In the genomic region with DNA sequence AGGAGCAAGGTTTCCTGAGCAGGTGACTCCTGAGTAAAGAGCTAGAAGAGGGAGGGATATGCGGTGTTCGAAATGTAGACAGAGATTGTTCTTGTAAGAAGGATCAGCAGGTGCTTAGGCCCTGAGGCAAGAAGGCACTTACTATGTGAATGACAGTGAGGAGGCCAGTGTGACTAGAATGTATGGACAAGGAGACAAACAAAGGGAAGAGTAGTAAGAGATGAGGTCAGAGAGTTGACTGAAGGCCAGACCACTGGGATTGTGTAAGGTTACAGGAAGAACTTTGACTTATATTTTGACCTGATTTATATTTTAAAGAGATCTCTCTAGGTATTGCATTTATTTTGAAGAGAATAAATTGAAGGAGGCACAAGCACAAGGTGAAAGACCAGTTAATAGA, we compare ENCODE assay signal across 15 cellular contexts.
DNase-seq lines count a peak whose midpoint lies in the region; TF ChIP-seq lines count a peak whose summit lies in the region.
"Had no signal": no experiment of that assay in that cellular context is flagged by ENCODE, and none has a peak within 500 bp of the region (broad histone marks: within the 10 kb centered on the region; RNA-seq: fewer than 3 reads in every experiment).

No MANE protein-coding gene starts in this region.

- H3K4me2 ChIP-seq in neuronal stem cell (ENCODE audit: insufficient read depth, low read length, poor library complexity, severe bottlenecking), result no peak overlapping the region
- H3K4me2 ChIP-seq: BLaER1 treated with 17β-estradiol and CSF1 and Interleukin-3, amounts not matched to agents 10 nM and 100 nM had no signal

- peak overlapping the region; percentile 40 for H3K18ac ChIP-seq in neuronal stem cell (ENCODE audit: low read length)

- no peak overlapping the region for H4K8ac ChIP-seq in neuronal stem cell (ENCODE audit: low read depth, low read length)

- no peak overlapping the region for H2BK15ac ChIP-seq in neuronal stem cell (ENCODE audit: low read length)

- no peak for TF ChIP-seq CTCF in Peyer's patch (IDR thresholded peaks at IDR 0.05)

- H2BK5ac ChIP-seq in neuronal stem cell (ENCODE audit: low read length), result no peak overlapping the region

- H3K36me3 ChIP-seq in neuronal stem cell (replicated peaks in 1 of 2; ENCODE audit: control insufficient read depth in 2 of 2, insufficient read depth in 2 of 2, low read length in 2 of 2) (no peaks in the 10 kb centered on the region), Peyer's patch (no peaks in the 10 kb centered on the region)
- H3K36me3 ChIP-seq: BLaER1 treated with 17β-estradiol and CSF1 and Interleukin-3, amounts not matched to agents 10 nM and 100 nM had no signal

- no peak overlapping the region for H4K91ac ChIP-seq in neuronal stem cell (ENCODE audit: low read depth, low read length, poor library complexity)

- H3K4me3 ChIP-seq in neuronal stem cell (ENCODE audit: low read length in 2 of 2) (no peak overlapping the region), Peyer's patch (no peak overlapping the region)
- H3K4me3 ChIP-seq: BLaER1 treated with 17β-estradiol and CSF1 and Interleukin-3, amounts not matched to agents 10 nM and 100 nM; GM12878 had no signal

- no CpG with 5 or more reads among the region's 2 CpGs for WGBS in neuronal stem cell (ENCODE audit: extremely low coverage in 2 of 2, insufficient read length in 2 of 2, insufficient replicate concordance in 1 of 2), 2 donors

- no peak overlapping the region for H2BK12ac ChIP-seq in neuronal stem cell (ENCODE audit: low read length)

- DNase-seq in ELF-1 (ENCODE audit: low read depth, low spot score) (peak; percentile 46), MV-4-11 (lab: John Stamatoyannopoulos, UW) (peak; percentile 1), fibroblast of gingiva (ENCODE audit: low read depth) (peak; percentile 11), neuronal stem cell (ENCODE audit: low spot score) (no peak), activated gamma-delta T cell treated with Interleukin-2 at 50 U/mL for 16 hours (no peak), kidney glomerular epithelial cell (lab: John Stamatoyannopoulos, UW) (no peak), putamen (ENCODE audit: low spot score) (no peak), Peyer's patch (no peak)
- DNase-seq: ACHN; CD4-positive, CD25-positive, alpha-beta regulatory T cell; DMS53; HCEC 1CT; HFFc6 had no signal

- H2BK120ac ChIP-seq in neuronal stem cell (ENCODE audit: low read depth, low read length), result no peak overlapping the region

- no peak for TF ChIP-seq POLR2A in Peyer's patch (IDR thresholded peaks at IDR 0.05)

- peaks cover 0 to 6% (median 0%) of the 10 kb centered on the region in 3 experiments for H3K27me3 ChIP-seq in neuronal stem cell (ENCODE audit: control insufficient read depth in 3 of 3, insufficient read depth in 3 of 3, low read depth in 1 of 3, low read length in 3 of 3)
- no peaks in the 10 kb centered on the region for H3K27me3 ChIP-seq in Peyer's patch

- no peak overlapping the region for H3K14ac ChIP-seq in neuronal stem cell (ENCODE audit: low read length)

- no peak overlapping the region for H2AFZ ChIP-seq in neuronal stem cell (ENCODE audit: low read length)

- H3K27ac ChIP-seq in neuronal stem cell (replicated peaks; ENCODE audit: low read length) (no peak overlapping the region), Peyer's patch (no peak overlapping the region)
- H3K27ac ChIP-seq: BLaER1 treated with 17β-estradiol and CSF1 and Interleukin-3, amounts not matched to agents 10 nM and 100 nM had no signal

- no peak overlapping the region for H3K23ac ChIP-seq in neuronal stem cell (ENCODE audit: low read depth, low read length, poor library complexity)

- H3K9me3 ChIP-seq in neuronal stem cell (replicated peaks in 1 of 2; ENCODE audit: control insufficient read depth in 2 of 2, insufficient read depth in 1 of 2, low read depth in 1 of 2, low read length in 2 of 2) (no peaks in the 10 kb centered on the region), Peyer's patch (no peaks in the 10 kb centered on the region)
- H3K9me3 ChIP-seq: BLaER1 treated with 17β-estradiol and CSF1 and Interleukin-3, amounts not matched to agents 10 nM and 100 nM had no signal

- H3K4me1 ChIP-seq in neuronal stem cell (ENCODE audit: control insufficient read depth in 2 of 2, insufficient read depth in 1 of 2, low read depth in 1 of 2, low read length in 2 of 2) (no peaks in the 10 kb centered on the region), Peyer's patch (no peaks in the 10 kb centered on the region)

- H3K9ac ChIP-seq in neuronal stem cell (ENCODE audit: low read depth, low read length, poor library complexity), result no peak overlapping the region
- H3K9ac ChIP-seq: BLaER1 treated with 17β-estradiol and CSF1 and Interleukin-3, amounts not matched to agents 10 nM and 100 nM had no signal

- H3K79me1 ChIP-seq in neuronal stem cell (ENCODE audit: low read depth, low read length), result no peaks in the 10 kb centered on the region

- H2AK5ac ChIP-seq in neuronal stem cell (ENCODE audit: low read depth, low read length), result no peak overlapping the region

- no peak overlapping the region for H3K4ac ChIP-seq in neuronal stem cell (ENCODE audit: low read length)

Comparison
In these comparisons a context has a peak if more than half of its experiments do, and no peak if none do; other contexts are left out.
1. DNase-seq: peak in ELF-1 (single experiment), MV-4-11 (single experiment) and fibroblast of gingiva (single experiment); none in neuronal stem cell (single experiment), activated gamma-delta T cell treated with Interleukin-2 at 50 U/mL for 16 hours (single experiment), kidney glomerular epithelial cell (single experiment), putamen (single experiment) and Peyer's patch (0 of 3).